In genomic region chr2:27664622-27665363, GRCh38 we compare ENCODE assay signal across 8 cellular contexts. TPM values are rescaled to one million over a fixed set of nuclear protein-coding genes. Genes with fewer than 3 reads are reported as not detected.
DNase-seq lines count a peak whose midpoint lies in the region; ATAC-seq and TF ChIP-seq lines count a peak whose summit lies in the region.

No MANE protein-coding gene starts in this region.

- H3K4me3 Mint-ChIP-seq in activated CD8-positive, alpha-beta T cell treated with anti-CD3 and anti-CD28 coated beads for 36 hours: peak overlapping the region; percentile 93
- peak overlapping the region; percentile 99 for H3K4me3 Mint-ChIP-seq in stimulated activated naive CD8-positive, alpha-beta T cell treated with anti-CD3 and anti-CD28 coated beads, Interleukin-15, amount 100 ng/mL, for 72 hours

- no peak for DNase-seq in SK-N-SH
- DNase-seq in activated CD8-positive, alpha-beta T cell treated with anti-CD3 and anti-CD28 coated beads for 36 hours: no peak
- DNase-seq in stimulated activated naive CD8-positive, alpha-beta T cell treated with anti-CD3 and anti-CD28 coated beads, Interleukin-15, amount 100 ng/mL, for 72 hours: no peak
- DNase-seq in NCI-H526 (lab: John Stamatoyannopoulos, UW): no peak
- DNase-seq in stimulated activated naive CD4-positive, alpha-beta T cell treated with Interleukin-2 at 50 U/mL for 16 hours (lab: John Stamatoyannopoulos, UW): no peak
- DNase-seq in GM19238 (ENCODE audit: insufficient read length, low spot score): no peak

- H3K4me2 ChIP-seq in SK-N-SH: peak overlapping the region; percentile 99

- H3K9me2 ChIP-seq in SK-N-SH: no peaks in the 10 kb centered on the region

- no peak for TF ChIP-seq EP300 in SK-N-SH (IDR thresholded peaks at IDR 0.05; ENCODE audit: borderline replicate concordance in 1 of 2, low read depth in 1 of 2, low read length in 1 of 2)

- H3K36me3 Mint-ChIP-seq in activated CD8-positive, alpha-beta T cell treated with anti-CD3 and anti-CD28 coated beads for 36 hours (ENCODE audit: low read depth): peaks cover 29% of the 10 kb centered on the region

- H3K9ac ChIP-seq in SK-N-SH: peak overlapping the region; percentile 85
- peak overlapping the region; percentile 56 for H3K9ac ChIP-seq in iPS-18a (ENCODE audit: low read length)

- no peaks in the 10 kb centered on the region for H3K27me3 Mint-ChIP-seq in activated CD8-positive, alpha-beta T cell treated with anti-CD3 and anti-CD28 coated beads for 36 hours
- H3K27me3 Mint-ChIP-seq in stimulated activated naive CD8-positive, alpha-beta T cell treated with anti-CD3 and anti-CD28 coated beads, Interleukin-15, amount 100 ng/mL, for 72 hours: no peaks in the 10 kb centered on the region

- peaks cover 49% of the 10 kb centered on the region for H3K79me2 ChIP-seq in SK-N-SH (ENCODE audit: insufficient read depth)

- no peaks in the 10 kb centered on the region for H3K9me3 ChIP-seq in SK-N-SH
- H3K9me3 ChIP-seq in iPS-18a (ENCODE audit: control insufficient read depth, low read depth, low read length): no peaks in the 10 kb centered on the region

- 80% methylated on average over 16 of the region's 16 CpGs for WGBS in SK-N-SH (ENCODE audit: low lambda C conversion rate)

- H3K27ac ChIP-seq in SK-N-SH (ENCODE audit: low read depth in 2 of 2, low read length in 1 of 2) (no peak overlapping the region), iPS-18a (ENCODE audit: low read length) (no peak overlapping the region)

- H3K9me3 Mint-ChIP-seq in activated CD8-positive, alpha-beta T cell treated with anti-CD3 and anti-CD28 coated beads for 36 hours: no peaks in the 10 kb centered on the region
- no peaks in the 10 kb centered on the region for H3K9me3 Mint-ChIP-seq in stimulated activated naive CD8-positive, alpha-beta T cell treated with anti-CD3 and anti-CD28 coated beads, Interleukin-15, amount 100 ng/mL, for 72 hours

- POLR2A ChIA-PET in SK-N-SH (lab: Yijun Ruan, JAX): interaction anchor here (1.6 to 1.8 kb wide), 2 partner anchors 82 to 236 kb away, joined by 6 read pairs; partner anchors contain the start of genes NRBP1 and ZNF512
- POLR2A ChIA-PET in activated CD8-positive, alpha-beta T cell treated with anti-CD3 and anti-CD28 coated beads for 36 hours (lab: Charles Lee): interaction anchor here (1.0 to 3.1 kb wide), 10 partner anchors 8 to 255 kb away, joined by 3 to 13 read pairs (median 4); partner anchors contain the start of gene PPM1G

- TF ChIP-seq CTCF in SK-N-SH (IDR thresholded peaks at IDR 0.05): no peak
- no peak for TF ChIP-seq CTCF in activated CD8-positive, alpha-beta T cell treated with anti-CD3 and anti-CD28 coated beads for 36 hours (IDR thresholded peaks at IDR 0.05)

- peaks cover 43% of the 10 kb centered on the region for H3K4me1 Mint-ChIP-seq in activated CD8-positive, alpha-beta T cell treated with anti-CD3 and anti-CD28 coated beads for 36 hours (ENCODE audit: low read depth)
- H3K4me1 Mint-ChIP-seq in stimulated activated naive CD8-positive, alpha-beta T cell treated with anti-CD3 and anti-CD28 coated beads, Interleukin-15, amount 100 ng/mL, for 72 hours: peaks cover 46% of the 10 kb centered on the region

- CTCF ChIA-PET in SK-N-SH (lab: Yijun Ruan, JAX): interaction anchor here (0.6 to 8.1 kb wide), 6 partner anchors 16 to 256 kb away, joined by 3 to 146 read pairs (median 4); no protein-coding TSS in a partner anchor
- CTCF ChIA-PET in activated CD8-positive, alpha-beta T cell treated with anti-CD3 and anti-CD28 coated beads for 36 hours (lab: Charles Lee): interaction anchor here (1.0 to 6.6 kb wide), 4 partner anchors 11 to 54 kb away, joined by 3 to 58 read pairs (median 4); no protein-coding TSS in a partner anchor

- no peaks in the 10 kb centered on the region for H3F3A ChIP-seq in SK-N-SH (replicated peaks; ENCODE audit: insufficient read depth)

- H3K36me3 ChIP-seq in SK-N-SH (replicated peaks in 1 of 2; ENCODE audit: control insufficient read depth in 1 of 2, insufficient read depth in 2 of 2, low read length in 1 of 2) (peaks cover 41 to 51% of the 10 kb centered on the region in 2 experiments), iPS-18a (ENCODE audit: control insufficient read depth, low read depth, low read length) (peaks cover 38% of the 10 kb centered on the region)

- peak overlapping the region; percentile 91 to 99 for H3K4me3 ChIP-seq in SK-N-SH (ENCODE audit: low read depth in 2 of 2, low read length in 1 of 2)
- H3K4me3 ChIP-seq in iPS-18a (ENCODE audit: low read length): peak overlapping the region; percentile 69

- H2AFZ ChIP-seq in SK-N-SH (ENCODE audit: low read depth): peak overlapping the region; percentile 93

- intact Hi-C loops in activated CD8-positive, alpha-beta T cell treated with anti-CD3 and anti-CD28 coated beads for 36 hours (cut with micrococcal nuclease): no loop called here

- H3K4me1 ChIP-seq in SK-N-SH (ENCODE audit: control insufficient read depth in 1 of 2, insufficient read depth in 2 of 2, low read depth in 1 of 2, low read length in 1 of 2) (peaks cover 16 to 24% of the 10 kb centered on the region in 2 experiments; a peak in 3 of 4 replicates), iPS-18a (ENCODE audit: control insufficient read depth, low read depth, low read length) (peaks cover 3% of the 10 kb centered on the region)

- H3K27ac Mint-ChIP-seq in activated CD8-positive, alpha-beta T cell treated with anti-CD3 and anti-CD28 coated beads for 36 hours: peak overlapping the region; percentile 100
- H3K27ac Mint-ChIP-seq in stimulated activated naive CD8-positive, alpha-beta T cell treated with anti-CD3 and anti-CD28 coated beads, Interleukin-15, amount 100 ng/mL, for 72 hours: peak overlapping the region; percentile 7 to 99

- no peak for TF ChIP-seq RAD21 in SK-N-SH (IDR thresholded peaks at IDR 0.05; ENCODE audit: low read length)

- H3K27me3 ChIP-seq in SK-N-SH (ENCODE audit: insufficient read depth) (no peaks in the 10 kb centered on the region), iPS-18a (ENCODE audit: control insufficient read depth, insufficient read depth, low read length) (no peaks in the 10 kb centered on the region)

- no peaks in the 10 kb centered on the region for H4K20me1 ChIP-seq in SK-N-SH (ENCODE audit: insufficient read depth)

- no peak for ATAC-seq in SK-N-SH treated with all-trans-retinoic acid at 6 μM for 48 hours
- ATAC-seq in activated CD8-positive, alpha-beta T cell treated with anti-CD3 and anti-CD28 coated beads for 36 hours: no peak
- ATAC-seq in stimulated activated naive CD8-positive, alpha-beta T cell treated with anti-CD3 and anti-CD28 coated beads, Interleukin-15, amount 100 ng/mL, for 72 hours: no peak

TF ChIP-seq in SK-N-SH, 30 proteins besides CTCF, POLR2A, EP300 and RAD21 (continues in another document):
- TF ChIP-seq TAF1 (IDR thresholded peaks at IDR 0.05; ENCODE audit: borderline replicate concordance, low read depth, low read length): no peak
- TF ChIP-seq FOXM1 (IDR thresholded peaks at IDR 0.05; ENCODE audit: low read depth): no peak
- no peak for TF ChIP-seq GABPA (IDR thresholded peaks at IDR 0.05; ENCODE audit: low read depth)
- no peak for TF ChIP-seq PBX3 (IDR thresholded peaks at IDR 0.05)
- no peak for TF ChIP-seq JUND (IDR thresholded peaks at IDR 0.05)
- no peak for TF ChIP-seq POLR2AphosphoS5 (IDR thresholded peaks at IDR 0.05; ENCODE audit: low read depth, low read length)

TF ChIP-seq in SK-N-SH treated with all-trans-retinoic acid at 6 μM for 48 hours, 23 proteins besides CTCF, POLR2A, EP300 and RAD21 (continues in another document):
- TF ChIP-seq PATZ1 (CRISPR knock-in tag; IDR thresholded peaks at IDR 0.05; ENCODE audit: borderline replicate concordance) (no peak), RARB (CRISPR knock-in tag; IDR thresholded peaks at IDR 0.05) (no peak), PPARA (CRISPR knock-in tag; IDR thresholded peaks at IDR 0.05; ENCODE audit: borderline replicate concordance) (no peak)

RNA-seq across cellular contexts. Expression of gene SLC4A1AP, which starts 1.1 kb away (rescaled TPM):
- 9.4 and 9.8 TPM in 2 replicates for polyA plus RNA-seq in SK-N-SH (2012; rRNA removed)
- 10.6 and 13.9 TPM in 2 replicates for polyA plus RNA-seq in SK-N-SH (2012; cell fraction: cytosol; rRNA removed)
- 8.7 and 11.4 TPM in 2 replicates for polyA plus RNA-seq in SK-N-SH (2012; cell fraction: nucleus; rRNA removed)
- total RNA-seq in activated CD8-positive, alpha-beta T cell treated with anti-CD3 and anti-CD28 coated beads for 36 hours: 10 to 100 TPM; 19.1 to 19.3 TPM

RNA-seq across cellular contexts. Expression of gene SUPT7L, which starts 1.4 kb away (rescaled TPM):
- polyA plus RNA-seq in SK-N-SH (2012; rRNA removed): 49.7 and 69.3 TPM in 2 replicates
- 28.3 and 33.5 TPM in 2 replicates for polyA plus RNA-seq in SK-N-SH (2012; cell fraction: cytosol; rRNA removed)
- polyA plus RNA-seq in SK-N-SH (2012; cell fraction: nucleus; rRNA removed): 135 and 184 TPM in 2 replicates
- total RNA-seq in activated CD8-positive, alpha-beta T cell treated with anti-CD3 and anti-CD28 coated beads for 36 hours: 10 to 100 TPM; 21.8 to 22.6 TPM

RNA-seq across cellular contexts. Expression of gene GPN1, which starts 35.9 kb away (rescaled TPM):
- polyA plus RNA-seq in SK-N-SH (2012; rRNA removed): 74.0 and 92.8 TPM in 2 replicates
- polyA plus RNA-seq in SK-N-SH (2012; cell fraction: cytosol; rRNA removed): 97.6 and 100 TPM in 2 replicates
- 56.0 and 77.7 TPM in 2 replicates for polyA plus RNA-seq in SK-N-SH (2012; cell fraction: nucleus; rRNA removed)
- 10 to 100 TPM; 37.6 to 41.2 TPM for total RNA-seq in activated CD8-positive, alpha-beta T cell treated with anti-CD3 and anti-CD28 coated beads for 36 hours

RNA-seq across cellular contexts. Expression of gene CCDC121, which starts 36.0 kb away (rescaled TPM):
- 2.3 and 2.7 TPM in 2 replicates for polyA plus RNA-seq in SK-N-SH (2012; rRNA removed)
- 2.5 and 2.8 TPM in 2 replicates for polyA plus RNA-seq in SK-N-SH (2012; cell fraction: cytosol; rRNA removed)
- 2.8 and 3.3 TPM in 2 replicates for polyA plus RNA-seq in SK-N-SH (2012; cell fraction: nucleus; rRNA removed)
- under 1 TPM; 0.40 to 0.43 TPM for total RNA-seq in activated CD8-positive, alpha-beta T cell treated with anti-CD3 and anti-CD28 coated beads for 36 hours
